Comparison of ENCODE assay signal across 16 cellular contexts in genomic region chr9:137879566-137880150, GRCh38. TPM values are rescaled to one million over a fixed set of nuclear protein-coding genes. Genes with fewer than 3 reads are reported as not detected.
"Had no signal": no experiment of that assay in that cellular context is flagged by ENCODE, and none has a peak within 500 bp of the region (broad histone marks: within the 10 kb centered on the region; RNA-seq: fewer than 3 reads in every experiment).

No MANE protein-coding gene starts in this region.

- H3K36me3 Mint-ChIP-seq: stimulated activated memory B cell treated with anti-CD40 and anti-IgM and Interleukin-4, amounts not matched to agents 10 μg/mL and 1 μg/mL and 100 μg/mL, for 72 hours had no signal

- H3K4me3 ChIP-seq: ascending aorta, cardiac muscle cell, colonic mucosa, esophagus squamous epithelium, thyroid gland had no signal

- H3K27ac Mint-ChIP-seq: activated CD4-positive, alpha-beta T cell treated with anti-CD3 and anti-CD28 coated beads, Interleukin-2, amount 10 ng/mL, durations not matched to agents 7 days and 5 days; activated T-helper 17 cell treated with anti-CD3 and anti-CD28 coated beads, Interleukin-2, amount 50 U/mL, for 72 hours; stimulated activated memory B cell treated with anti-CD40 and anti-IgM and Interleukin-4, amounts not matched to agents 10 μg/mL and 1 μg/mL and 100 μg/mL, for 72 hours had no signal

- H3K4me1 Mint-ChIP-seq: stimulated activated memory B cell treated with anti-CD40 and anti-IgM and Interleukin-4, amounts not matched to agents 10 μg/mL and 1 μg/mL and 100 μg/mL, for 72 hours had no signal

- ATAC-seq: activated T-helper 17 cell treated with anti-CD3 and anti-CD28 coated beads, Interleukin-2, amount 50 U/mL, for 72 hours; stimulated activated memory B cell treated with anti-CD40 and anti-IgM and Interleukin-4, amounts not matched to agents 10 μg/mL and 1 μg/mL and 100 μg/mL, for 72 hours had no signal

- H3K27ac ChIP-seq: ascending aorta, cardiac muscle cell, colonic mucosa, esophagus squamous epithelium, neutrophil, thyroid gland had no signal

- H3K4me3 Mint-ChIP-seq: activated CD4-positive, alpha-beta T cell treated with anti-CD3 and anti-CD28 coated beads, Interleukin-2, amount 10 ng/mL, durations not matched to agents 7 days and 5 days; activated T-helper 17 cell treated with anti-CD3 and anti-CD28 coated beads, Interleukin-2, amount 50 U/mL, for 72 hours; stimulated activated memory B cell treated with anti-CD40 and anti-IgM and Interleukin-4, amounts not matched to agents 10 μg/mL and 1 μg/mL and 100 μg/mL, for 72 hours had no signal

- DNase-seq: activated CD4-positive, alpha-beta T cell treated with anti-CD3 and anti-CD28 coated beads, Interleukin-2, amount 10 ng/mL, durations not matched to agents 7 days and 5 days; activated naive CD4-positive, alpha-beta T cell treated with Interleukin-2 at 50 U/mL for 16 hours; colonic mucosa; esophagus squamous epithelium; midbrain; retina; thyroid gland had no signal

- H3K4me1 ChIP-seq: ascending aorta, colonic mucosa had no signal

- H3K9me3 ChIP-seq: ascending aorta, colonic mucosa, esophagus squamous epithelium, neutrophil, thyroid gland had no signal

- H3K9me3 Mint-ChIP-seq: activated CD4-positive, alpha-beta T cell treated with anti-CD3 and anti-CD28 coated beads, Interleukin-2, amount 10 ng/mL, durations not matched to agents 7 days and 5 days; activated T-helper 17 cell treated with anti-CD3 and anti-CD28 coated beads, Interleukin-2, amount 50 U/mL, for 72 hours had no signal

- H3K36me3 ChIP-seq: ascending aorta, cardiac muscle cell, colonic mucosa, esophagus squamous epithelium, neutrophil, thyroid gland had no signal

RNA-seq across cellular contexts. Expression of gene CACNA1B, which starts 2.1 kb away (rescaled TPM):
- total RNA-seq: activated CD4-positive, alpha-beta T cell treated with anti-CD3 and anti-CD28 coated beads, Interleukin-2, amount 10 ng/mL, durations not matched to agents 7 days and 5 days; activated CD8-positive, alpha-beta memory T cell treated with anti-CD3 and anti-CD28 coated beads for 36 hours; ascending aorta; esophagus squamous epithelium; lower leg skin; myocyte; T-helper 2 cell treated with Interferon-gamma antibody and Interleukin-4, amounts not matched to agents 100 ng/mL and 5 ng/mL, for 36 hours had no signal
